In the genomic region with DNA sequence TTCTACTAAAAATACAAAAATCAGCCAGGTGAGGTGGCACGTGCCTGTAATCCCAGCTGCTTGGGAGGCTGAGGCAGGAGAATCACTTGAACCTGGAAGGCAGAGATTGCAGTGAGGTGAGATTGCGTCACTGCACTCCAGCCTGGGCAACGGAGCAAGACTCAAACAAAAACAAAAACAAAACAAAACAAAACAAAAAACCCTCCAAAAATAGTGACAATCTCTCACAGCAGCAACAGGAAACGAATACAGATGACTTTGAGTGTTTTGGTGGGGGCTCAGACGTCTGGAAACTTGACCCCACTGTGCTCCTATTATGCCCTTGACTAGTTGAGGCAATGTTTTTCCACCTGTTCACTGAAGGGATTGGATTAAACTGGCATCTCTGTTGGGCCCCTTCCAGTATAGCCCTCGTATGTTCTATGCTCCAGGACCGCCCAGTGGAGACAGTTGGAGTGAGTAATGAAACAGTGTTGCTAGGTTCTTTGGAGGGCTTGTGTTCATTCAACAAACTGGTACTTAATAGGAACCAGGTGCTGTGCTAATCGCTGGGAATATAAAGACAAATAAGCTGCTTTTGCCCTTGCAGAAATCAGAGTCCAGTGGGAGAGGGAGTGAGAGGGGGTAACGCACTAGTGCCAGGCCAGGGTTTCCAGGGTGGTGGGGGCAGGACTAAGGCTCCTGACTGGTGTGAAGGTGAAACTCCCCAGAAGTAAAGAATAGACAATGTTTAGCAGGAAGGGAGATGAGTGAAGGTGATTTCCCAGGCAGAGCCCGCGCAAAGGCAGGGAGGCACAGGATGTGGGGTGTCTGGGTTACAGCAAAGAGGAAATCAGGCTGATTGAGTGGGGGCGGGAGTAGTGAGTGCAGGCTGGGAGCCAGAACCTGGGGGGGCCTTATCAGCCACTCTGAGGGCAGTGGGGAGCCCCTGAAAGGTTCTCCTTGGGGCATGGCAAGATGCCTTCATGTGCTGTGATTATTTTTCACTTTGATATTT, we compare ENCODE assay signal across 8 cellular contexts.
DNase-seq lines count a peak whose midpoint lies in the region; ATAC-seq and TF ChIP-seq lines count a peak whose summit lies in the region.

No MANE protein-coding gene starts in this region.

- DNase-seq in activated CD4-positive, alpha-beta memory T cell treated with anti-CD3 and anti-CD28 coated beads for 36 hours: peak; percentile 88
- DNase-seq in mesothelial cell of epicardium (ENCODE audit: low spot score in 2 of 2, unreplicated experiment in 2 of 2) (no peak), suprapubic skin (ENCODE audit: low spot score in 2 of 2) (no peak), GDM1 (lab: John Stamatoyannopoulos, UW) (no peak), Right ventricle myocardium inferior (ENCODE audit: missing footprints) (no peak)

- peaks cover 7% of the 10 kb centered on the region for H3K4me1 ChIP-seq in suprapubic skin

- peaks cover 3% of the 10 kb centered on the region for H3K27me3 ChIP-seq in suprapubic skin

- H3K27ac Mint-ChIP-seq in activated CD4-positive, alpha-beta memory T cell treated with anti-CD3 and anti-CD28 coated beads for 36 hours: peak overlapping the region; percentile 91
- H3K27ac Mint-ChIP-seq in mesothelial cell of epicardium: peak overlapping the region; percentile 1

- no peak for TF ChIP-seq POLR2A in suprapubic skin (IDR thresholded peaks at IDR 0.05)

- POLR2A ChIA-PET in activated CD4-positive, alpha-beta memory T cell treated with anti-CD3 and anti-CD28 coated beads for 36 hours (lab: Charles Lee): no interaction called here

- no peaks in the 10 kb centered on the region for H3K9me3 ChIP-seq in suprapubic skin

- peak overlapping the region; percentile 35 for H3K4me3 Mint-ChIP-seq in activated CD4-positive, alpha-beta memory T cell treated with anti-CD3 and anti-CD28 coated beads for 36 hours
- H3K4me3 Mint-ChIP-seq in mesothelial cell of epicardium: no peak overlapping the region

- H3K4me3 ChIP-seq in suprapubic skin: no peak overlapping the region

- no peak for TF ChIP-seq EP300 in suprapubic skin (IDR thresholded peaks at IDR 0.05)

- no peak for TF ChIP-seq CTCF in mesothelial cell of epicardium (IDR thresholded peaks at IDR 0.05; ENCODE audit: unreplicated experiment)
- no peak for TF ChIP-seq CTCF in suprapubic skin (IDR thresholded peaks at IDR 0.05)

- H3K27me3 Mint-ChIP-seq in activated CD4-positive, alpha-beta memory T cell treated with anti-CD3 and anti-CD28 coated beads for 36 hours: no peaks in the 10 kb centered on the region
- H3K27me3 Mint-ChIP-seq in mesothelial cell of epicardium (ENCODE audit: low read depth): no peaks in the 10 kb centered on the region

- no peaks in the 10 kb centered on the region for H3K36me3 ChIP-seq in suprapubic skin

- 47% methylated on average over 12 of the region's 12 CpGs for WGBS in suprapubic skin

- CTCF ChIA-PET in activated CD4-positive, alpha-beta memory T cell treated with anti-CD3 and anti-CD28 coated beads for 36 hours (lab: Charles Lee): interaction anchor here (1.3 kb wide), 1 partner anchor 34 kb away, joined by 6 read pairs; no protein-coding TSS in a partner anchor

- peak; percentile 82 for ATAC-seq in GM19043 (IDR thresholded peaks at IDR 0.05; ENCODE audit: low read depth, unreplicated experiment)
- ATAC-seq in HG03442 (IDR thresholded peaks at IDR 0.05; ENCODE audit: unreplicated experiment): peak; percentile 87
- no peak for ATAC-seq in Right ventricle myocardium inferior
- ATAC-seq in GM18520 (IDR thresholded peaks at IDR 0.05; ENCODE audit: unreplicated experiment): no peak

- no peak overlapping the region for H3K27ac ChIP-seq in suprapubic skin

- H3K36me3 Mint-ChIP-seq in activated CD4-positive, alpha-beta memory T cell treated with anti-CD3 and anti-CD28 coated beads for 36 hours: no peaks in the 10 kb centered on the region
- H3K36me3 Mint-ChIP-seq in mesothelial cell of epicardium: no peaks in the 10 kb centered on the region

- H3K4me1 Mint-ChIP-seq in activated CD4-positive, alpha-beta memory T cell treated with anti-CD3 and anti-CD28 coated beads for 36 hours (ENCODE audit: low read depth): peaks cover 54% of the 10 kb centered on the region
- H3K4me1 Mint-ChIP-seq in mesothelial cell of epicardium: peaks cover 13% of the 10 kb centered on the region

- intact Hi-C loops in activated CD4-positive, alpha-beta memory T cell treated with anti-CD3 and anti-CD28 coated beads for 36 hours (cut with micrococcal nuclease): loop anchor here (1.0 to 2.0 kb wide), 2 partner anchors 8 to 31 kb away; no protein-coding TSS in a partner anchor
- intact Hi-C loops in Right ventricle myocardium inferior (cut with DNase I): no loop called here

- H3K9me3 Mint-ChIP-seq in activated CD4-positive, alpha-beta memory T cell treated with anti-CD3 and anti-CD28 coated beads for 36 hours: no peaks in the 10 kb centered on the region
- H3K9me3 Mint-ChIP-seq in mesothelial cell of epicardium: peaks cover 18% of the 10 kb centered on the region

Comparison
In these comparisons a context has a peak if more than half of its experiments do, and no peak if none do; other contexts are left out.
1. ATAC-seq: peak in GM19043 (single experiment) and HG03442 (single experiment); none in Right ventricle myocardium inferior (single experiment) and GM18520 (single experiment).